8 cellular contexts compared by ENCODE assay signal in genomic region chr7:100694196-100694745, GRCh38. TPM values are rescaled to one million over a fixed set of nuclear protein-coding genes. Genes with fewer than 3 reads are reported as not detected.
DNase-seq lines count a peak whose midpoint lies in the region; ATAC-seq, FAIRE-seq and TF ChIP-seq lines count a peak whose summit lies in the region.

TSS of gene GIGYF1 (minus strand) at chr7:100694250. CDS start at chr7:100688238, 6,012 bp downstream.

- ATAC-seq in GM23338 (peak; percentile 3; the same call in 2 of the 3 replicates), HG02870 (IDR thresholded peaks at IDR 0.05; ENCODE audit: unreplicated experiment) (no peak)

- H3K4me2 ChIP-seq in GM23338 (peak within 1 kb of the TSS; percentile 98), skeletal muscle satellite cell (ENCODE audit: low read length) (peak within 1 kb of the TSS; percentile 98)

- H3K9me2 ChIP-seq in GM23338 (ENCODE audit: insufficient read depth): no peaks in the 10 kb centered on the region

- TF ChIP-seq CTCF in GM23338 (conservative IDR thresholded peaks at IDR 0.05; ENCODE audit: low read depth in 2 of 2): no peak
- TF ChIP-seq CTCF in VCaP (conservative IDR thresholded peaks at IDR 0.05): no peak
- TF ChIP-seq CTCF in bronchial epithelial cell (IDR thresholded peaks at IDR 0.05; ENCODE audit: insufficient read depth, low read length, severe bottlenecking): no peak

- DNase-seq in DMS79 (lab: John Stamatoyannopoulos, UW): peak; percentile 21
- peak; percentile 77 for DNase-seq in GM23338 (ENCODE audit: low spot score)
- DNase-seq in NCI-H128 (lab: John Stamatoyannopoulos, UW; ENCODE audit: unreplicated experiment): peak; percentile 23
- no peak for DNase-seq in bronchial epithelial cell (ENCODE audit: low read depth)
- DNase-seq in iPS-NIHi11 (ENCODE audit: low spot score): peak; percentile 91

- peaks cover 52% of the 10 kb centered on the region for H3K79me2 ChIP-seq in GM23338 (replicated peaks; ENCODE audit: insufficient read depth)

- peaks cover 22% of the 10 kb centered on the region for H3K4me1 ChIP-seq in GM23338 (ENCODE audit: insufficient read depth)
- H3K4me1 ChIP-seq in skeletal muscle satellite cell (ENCODE audit: control insufficient read depth, insufficient read depth, low read length): peaks cover 19% of the 10 kb centered on the region

- peaks cover 8% of the 10 kb centered on the region; the same call in 2 of the 3 replicates for H3K9me3 Mint-ChIP-seq in GM23338

- H3K27ac Mint-ChIP-seq in GM23338: peak within 1 kb of the TSS; percentile 97

- peak within 1 kb of the TSS; percentile 96 for H3K4me3 Mint-ChIP-seq in GM23338

- H3K4me3 ChIP-seq in GM23338: peak within 1 kb of the TSS; percentile 96
- H3K4me3 ChIP-seq in bronchial epithelial cell (ENCODE audit: low read depth, low read length): peak within 1 kb of the TSS; percentile 67
- peak within 1 kb of the TSS; percentile 93 for H3K4me3 ChIP-seq in skeletal muscle satellite cell (ENCODE audit: low read length)

- peaks cover 30% of the 10 kb centered on the region for H4K20me1 ChIP-seq in GM23338 (replicated peaks; ENCODE audit: insufficient read depth)

- peak within 1 kb of the TSS; percentile 88 for H3K9ac ChIP-seq in skeletal muscle satellite cell (ENCODE audit: low read depth, low read length)

- H3K27me3 Mint-ChIP-seq in GM23338 (ENCODE audit: insufficient read depth, low read depth, poor library complexity): peaks cover 21% of the 10 kb centered on the region

- no peak within 1 kb of the TSS for H2AFZ ChIP-seq in GM23338

- H3K9me3 ChIP-seq in skeletal muscle satellite cell (replicated peaks; ENCODE audit: low read length): no peaks in the 10 kb centered on the region

- H3K4me1 Mint-ChIP-seq in GM23338: peaks cover 36% of the 10 kb centered on the region

- H3K27ac ChIP-seq in GM23338 (ENCODE audit: low read depth): peak within 1 kb of the TSS; percentile 92
- peak within 1 kb of the TSS; percentile 96 for H3K27ac ChIP-seq in VCaP

- H3K36me3 ChIP-seq in GM23338 (ENCODE audit: insufficient read depth) (peaks cover 4% of the 10 kb centered on the region; the same call in 1 of the 2 replicates), bronchial epithelial cell (ENCODE audit: control insufficient read depth, insufficient read depth, low read length) (peaks cover 6% of the 10 kb centered on the region), skeletal muscle satellite cell (ENCODE audit: insufficient read depth, low read length) (peaks cover 6% of the 10 kb centered on the region)

- no peaks in the 10 kb centered on the region for H3K27me3 ChIP-seq in GM23338 (ENCODE audit: insufficient read depth)
- no peaks in the 10 kb centered on the region for H3K27me3 ChIP-seq in bronchial epithelial cell (ENCODE audit: control insufficient read depth, insufficient read depth, low read length)
- peaks cover 3% of the 10 kb centered on the region for H3K27me3 ChIP-seq in skeletal muscle satellite cell (ENCODE audit: control insufficient read depth, insufficient read depth, low read length)

- peaks cover 22% of the 10 kb centered on the region for H3K36me3 Mint-ChIP-seq in GM23338 (ENCODE audit: low read depth)

- no peak for FAIRE-seq in bronchial epithelial cell (lab: Jason Lieb, UNC)

- peaks cover 23% of the 10 kb centered on the region for H3F3A ChIP-seq in GM23338 (replicated peaks; ENCODE audit: low read depth)

TF ChIP-seq in GM23338, 12 proteins besides CTCF, POLR2A, EP300 and RAD21:
- peak; percentile 10; the same call in 1 of the 2 replicates for TF ChIP-seq CREB1 (CRISPR knock-in tag; IDR thresholded peaks at IDR 0.05; ENCODE audit: low read depth)
- TF ChIP-seq, protein P1, sequence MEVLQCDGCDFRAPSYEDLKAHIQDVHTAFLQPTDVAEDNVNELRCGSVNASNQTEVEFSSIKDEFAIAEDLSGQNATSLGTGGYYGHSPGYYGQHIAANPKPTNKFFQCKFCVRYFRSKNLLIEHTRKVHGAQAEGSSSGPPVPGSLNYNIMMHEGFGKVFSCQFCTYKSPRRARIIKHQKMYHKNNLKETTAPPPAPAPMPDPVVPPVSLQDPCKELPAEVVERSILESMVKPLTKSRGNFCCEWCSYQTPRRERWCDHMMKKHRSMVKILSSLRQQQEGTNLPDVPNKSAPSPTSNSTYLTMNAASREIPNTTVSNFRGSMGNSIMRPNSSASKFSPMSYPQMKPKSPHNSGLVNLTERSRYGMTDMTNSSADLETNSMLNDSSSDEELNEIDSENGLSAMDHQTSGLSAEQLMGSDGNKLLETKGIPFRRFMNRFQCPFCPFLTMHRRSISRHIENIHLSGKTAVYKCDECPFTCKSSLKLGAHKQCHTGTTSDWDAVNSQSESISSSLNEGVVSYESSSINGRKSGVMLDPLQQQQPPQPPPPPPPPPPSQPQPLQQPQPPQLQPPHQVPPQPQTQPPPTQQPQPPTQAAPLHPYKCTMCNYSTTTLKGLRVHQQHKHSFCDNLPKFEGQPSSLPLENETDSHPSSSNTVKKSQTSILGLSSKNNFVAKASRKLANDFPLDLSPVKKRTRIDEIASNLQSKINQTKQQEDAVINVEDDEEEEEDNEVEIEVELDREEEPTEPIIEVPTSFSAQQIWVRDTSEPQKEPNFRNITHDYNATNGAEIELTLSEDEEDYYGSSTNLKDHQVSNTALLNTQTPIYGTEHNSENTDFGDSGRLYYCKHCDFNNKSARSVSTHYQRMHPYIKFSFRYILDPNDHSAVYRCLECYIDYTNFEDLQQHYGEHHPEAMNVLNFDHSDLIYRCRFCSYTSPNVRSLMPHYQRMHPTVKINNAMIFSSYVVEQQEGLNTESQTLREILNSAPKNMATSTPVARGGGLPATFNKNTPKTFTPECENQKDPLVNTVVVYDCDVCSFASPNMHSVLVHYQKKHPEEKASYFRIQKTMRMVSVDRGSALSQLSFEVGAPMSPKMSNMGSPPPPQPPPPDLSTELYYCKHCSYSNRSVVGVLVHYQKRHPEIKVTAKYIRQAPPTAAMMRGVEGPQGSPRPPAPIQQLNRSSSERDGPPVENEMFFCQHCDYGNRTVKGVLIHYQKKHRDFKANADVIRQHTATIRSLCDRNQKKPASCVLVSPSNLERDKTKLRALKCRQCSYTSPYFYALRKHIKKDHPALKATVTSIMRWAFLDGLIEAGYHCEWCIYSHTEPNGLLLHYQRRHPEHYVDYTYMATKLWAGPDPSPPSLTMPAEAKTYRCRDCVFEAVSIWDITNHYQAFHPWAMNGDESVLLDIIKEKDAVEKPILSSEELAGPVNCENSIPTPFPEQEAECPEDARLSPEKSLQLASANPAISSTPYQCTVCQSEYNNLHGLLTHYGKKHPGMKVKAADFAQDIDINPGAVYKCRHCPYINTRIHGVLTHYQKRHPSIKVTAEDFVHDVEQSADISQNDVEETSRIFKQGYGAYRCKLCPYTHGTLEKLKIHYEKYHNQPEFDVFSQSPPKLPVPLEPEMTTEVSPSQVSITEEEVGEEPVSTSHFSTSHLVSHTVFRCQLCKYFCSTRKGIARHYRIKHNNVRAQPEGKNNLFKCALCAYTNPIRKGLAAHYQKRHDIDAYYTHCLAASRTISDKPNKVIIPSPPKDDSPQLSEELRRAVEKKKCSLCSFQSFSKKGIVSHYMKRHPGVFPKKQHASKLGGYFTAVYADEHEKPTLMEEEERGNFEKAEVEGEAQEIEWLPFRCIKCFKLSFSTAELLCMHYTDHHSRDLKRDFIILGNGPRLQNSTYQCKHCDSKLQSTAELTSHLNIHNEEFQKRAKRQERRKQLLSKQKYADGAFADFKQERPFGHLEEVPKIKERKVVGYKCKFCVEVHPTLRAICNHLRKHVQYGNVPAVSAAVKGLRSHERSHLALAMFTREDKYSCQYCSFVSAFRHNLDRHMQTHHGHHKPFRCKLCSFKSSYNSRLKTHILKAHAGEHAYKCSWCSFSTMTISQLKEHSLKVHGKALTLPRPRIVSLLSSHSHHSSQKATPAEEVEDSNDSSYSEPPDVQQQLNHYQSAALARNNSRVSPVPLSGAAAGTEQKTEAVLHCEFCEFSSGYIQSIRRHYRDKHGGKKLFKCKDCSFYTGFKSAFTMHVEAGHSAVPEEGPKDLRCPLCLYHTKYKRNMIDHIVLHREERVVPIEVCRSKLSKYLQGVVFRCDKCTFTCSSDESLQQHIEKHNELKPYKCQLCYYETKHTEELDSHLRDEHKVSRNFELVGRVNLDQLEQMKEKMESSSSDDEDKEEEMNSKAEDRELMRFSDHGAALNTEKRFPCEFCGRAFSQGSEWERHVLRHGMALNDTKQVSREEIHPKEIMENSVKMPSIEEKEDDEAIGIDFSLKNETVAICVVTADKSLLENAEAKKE (CRISPR knock-in tag; IDR thresholded peaks at IDR 0.05): no peak
TF ChIP-seq in GM23338: peak in this region for 1.

RNA-seq across cellular contexts. Expression of gene GIGYF1, which starts in this region (rescaled TPM):
- total RNA-seq in GM23338 (2014; rRNA removed; shearing (Covaris generic)): 50.6 and 69.8 TPM in 2 replicates
- polyA plus RNA-seq in GM23338 (2016; fragmentation: Nextera tagmentation; extraction: Ambion mirVana): 40.0 and 40.4 TPM in 2 replicates
- total RNA-seq in bronchial epithelial cell: 9.9 and 14.2 TPM in 2 replicates
- 14.6 and 15.5 TPM in 2 replicates for total RNA-seq in skeletal muscle satellite cell (2012; rRNA removed)
